28 cellular contexts compared by ENCODE assay signal in the genomic region with DNA sequence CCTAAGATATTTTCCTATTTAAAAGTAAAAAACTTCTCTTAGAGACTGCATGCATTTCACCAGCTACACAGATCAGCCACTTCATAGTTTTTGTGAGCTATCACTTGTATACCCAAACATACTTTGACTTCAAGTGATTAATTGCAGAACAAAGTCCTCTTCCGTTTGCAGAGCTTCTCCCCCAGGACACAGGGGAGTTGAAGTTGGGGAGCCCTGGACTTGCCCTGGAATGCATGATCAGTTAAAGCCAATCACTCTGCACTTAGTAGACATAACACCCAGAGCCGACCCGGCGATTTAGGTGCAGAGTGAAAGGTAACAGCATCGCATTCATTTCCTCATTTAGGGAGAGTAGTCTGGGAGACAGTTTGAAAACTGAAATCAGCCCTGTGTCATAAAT.
DNase-seq lines count a peak whose midpoint lies in the region; ATAC-seq, FAIRE-seq and TF ChIP-seq lines count a peak whose summit lies in the region.
"Had no signal": no experiment of that assay in that cellular context is flagged by ENCODE, and none has a peak within 500 bp of the region (broad histone marks: within the 10 kb centered on the region; RNA-seq: fewer than 3 reads in every experiment).

No MANE protein-coding gene starts in this region.

- H4K20me1 ChIP-seq in HepG2 (ENCODE audit: insufficient read depth, low read length) (no peaks in the 10 kb centered on the region), astrocyte (ENCODE audit: insufficient read depth, low read length) (no peaks in the 10 kb centered on the region), neural progenitor cell (ENCODE audit: low read depth) (no peaks in the 10 kb centered on the region)
- H4K20me1 ChIP-seq: BLaER1 had no signal

- peak; percentile 41 for DNase-seq in HepG2 (ENCODE audit: low spot score)
- DNase-seq in right lobe of liver: no peak
- DNase-seq in astrocyte (ENCODE audit: low read depth): no peak
- DNase-seq in neural progenitor cell (ENCODE audit: low spot score): no peak
- DNase-seq in left lung: no peak
- DNase-seq in cardiac septum (ENCODE audit: low spot score): no peak
- DNase-seq in NCI-H2107 treated with DMSO at 0.1 percent for 48 hours (lab: John Stamatoyannopoulos, UW; ENCODE audit: unreplicated experiment): no peak
- DNase-seq: AML-193; C1 segment of cervical spinal cord; CD4-positive, alpha-beta memory T cell; CD4-positive, CD25-positive, alpha-beta regulatory T cell; CD8-positive, alpha-beta memory T cell; COR-L47; DMS 273 treated with DMSO at 0.1 percent for 48 hours; DMS153; DMS53; DMS79; DND-41; EL; GDM1 had no signal

- H3K36me3 Mint-ChIP-seq in astrocyte (ENCODE audit: low read depth, unreplicated experiment) (peaks cover 3% of the 10 kb centered on the region), neural progenitor cell (no peaks in the 10 kb centered on the region)
- H3K36me3 Mint-ChIP-seq: CD14-positive monocyte; CD4-positive, alpha-beta memory T cell; CD4-positive, CD25-positive, alpha-beta regulatory T cell had no signal

- H3K27me3 Mint-ChIP-seq in astrocyte (ENCODE audit: low read depth, unreplicated experiment) (no peaks in the 10 kb centered on the region), neural progenitor cell (ENCODE audit: insufficient read depth, low read depth) (no peaks in the 10 kb centered on the region)

- H2AFZ ChIP-seq in HepG2 (ENCODE audit: low read length) (no peak overlapping the region), astrocyte (ENCODE audit: low read depth, low read length) (no peak overlapping the region), neural progenitor cell (replicated peaks) (peak overlapping the region; percentile 78)

- FAIRE-seq in HepG2 (lab: Jason Lieb, UNC): no peak
- FAIRE-seq in astrocyte (lab: Jason Lieb, UNC): no peak
- FAIRE-seq: A549, GM12878, GM12892, GM18507 had no signal

- H3K27ac Mint-ChIP-seq in astrocyte (ENCODE audit: unreplicated experiment) (peak overlapping the region; percentile 58), neural progenitor cell (no peak overlapping the region)
- H3K27ac Mint-ChIP-seq: B cell; CD14-positive monocyte; CD4-positive, alpha-beta memory T cell; CD4-positive, CD25-positive, alpha-beta regulatory T cell; CD8-positive, alpha-beta memory T cell had no signal

- H3K4me3 ChIP-seq in HepG2 (replicated peaks in 1 of 3; ENCODE audit: insufficient read depth in 1 of 3, low read depth in 2 of 3, low read length in 3 of 3) (peak overlapping the region in 1 of 3 experiments; percentile 8; a peak in 1 of 6 replicates), right lobe of liver (no peak overlapping the region), astrocyte (ENCODE audit: insufficient read depth, low read depth, low read length) (no peak overlapping the region), neural progenitor cell (no peak overlapping the region), left lung (no peak overlapping the region)
- H3K4me3 ChIP-seq: A549, BLaER1, GM12878 had no signal

- H3K4me1 ChIP-seq in HepG2 (ENCODE audit: insufficient read depth, low read length) (peaks cover 34% of the 10 kb centered on the region), right lobe of liver (no peaks in the 10 kb centered on the region), astrocyte (ENCODE audit: insufficient read depth, low read length) (peaks cover 13% of the 10 kb centered on the region), neural progenitor cell (peaks cover 4% of the 10 kb centered on the region), left lung (no peaks in the 10 kb centered on the region)

- H3K4me1 Mint-ChIP-seq in astrocyte (ENCODE audit: low read depth, unreplicated experiment) (peaks cover 30% of the 10 kb centered on the region), neural progenitor cell (peaks cover 3% of the 10 kb centered on the region)
- H3K4me1 Mint-ChIP-seq: B cell; CD14-positive monocyte; CD4-positive, alpha-beta memory T cell; CD4-positive, CD25-positive, alpha-beta regulatory T cell; CD8-positive, alpha-beta memory T cell had no signal

- H3K27ac ChIP-seq in HepG2 (ENCODE audit: extremely low read length, insufficient read depth, low read length) (no peak overlapping the region), right lobe of liver (no peak overlapping the region), astrocyte (ENCODE audit: low read depth, low read length) (no peak overlapping the region), neural progenitor cell (no peak overlapping the region), left lung (no peak overlapping the region)
- H3K27ac ChIP-seq: 22Rv1, A549, BLaER1 had no signal

- TF ChIP-seq EP300 in HepG2 (IDR thresholded peaks at IDR 0.05; ENCODE audit: low read depth in 2 of 2, low read length in 2 of 2): no peak
- TF ChIP-seq EP300 in HepG2 (CRISPR knock-in tag; IDR thresholded peaks at IDR 0.05; ENCODE audit: borderline replicate concordance): no peak

- H3K4me2 ChIP-seq in HepG2 (ENCODE audit: low read depth, low read length) (peak overlapping the region; percentile 32), astrocyte (ENCODE audit: low read length) (no peak overlapping the region), neural progenitor cell (no peak overlapping the region)
- H3K4me2 ChIP-seq: A549, BLaER1 had no signal

- H3K36me3 ChIP-seq in HepG2 (replicated peaks in 1 of 2; ENCODE audit: control insufficient read depth in 1 of 2, insufficient read depth in 2 of 2, low read length in 2 of 2) (no peaks in the 10 kb centered on the region), right lobe of liver (no peaks in the 10 kb centered on the region), astrocyte (ENCODE audit: insufficient read depth, low read length) (no peaks in the 10 kb centered on the region), neural progenitor cell (no peaks in the 10 kb centered on the region), left lung (no peaks in the 10 kb centered on the region)
- H3K36me3 ChIP-seq: BLaER1 had no signal

- no peak for TF ChIP-seq RAD21 in HepG2 (CRISPR knock-in tag; IDR thresholded peaks at IDR 0.05)

- no TSS peak for BruUV-seq in HepG2 (replicated peaks; lab: Mats Ljungman, UMichigan)

- intact Hi-C loops in HepG2 (cut with micrococcal nuclease; ENCODE audit: unreplicated experiment): no loop called here
- intact Hi-C loops in right lobe of liver (cut with DNase I): no loop called here
- intact Hi-C loops in left lung (cut with DNase I): no loop called here
- intact Hi-C loops in cardiac septum (cut with DNase I): no loop called here

- POLR2A ChIA-PET in HepG2 (lab: Yijun Ruan, JAX): no interaction called here

- no peak overlapping the region for H3K4me3 Mint-ChIP-seq in astrocyte (ENCODE audit: unreplicated experiment)
- H3K4me3 Mint-ChIP-seq in neural progenitor cell: no peak overlapping the region
- H3K4me3 Mint-ChIP-seq: B cell; CD14-positive monocyte; CD4-positive, alpha-beta memory T cell; CD8-positive, alpha-beta memory T cell had no signal

- no peaks in the 10 kb centered on the region for H3K79me2 ChIP-seq in HepG2 (ENCODE audit: insufficient read depth, low read length)
- no peaks in the 10 kb centered on the region for H3K79me2 ChIP-seq in astrocyte (ENCODE audit: insufficient read depth, low read length)
- no peaks in the 10 kb centered on the region for H3K79me2 ChIP-seq in neural progenitor cell (ENCODE audit: low read depth)

- H3K9me3 ChIP-seq in HepG2 (ENCODE audit: low read length) (no peaks in the 10 kb centered on the region), right lobe of liver (no peaks in the 10 kb centered on the region), astrocyte (ENCODE audit: insufficient read depth, low read depth, low read length) (no peaks in the 10 kb centered on the region), neural progenitor cell (ENCODE audit: low read depth) (no peaks in the 10 kb centered on the region), left lung (no peaks in the 10 kb centered on the region)
- H3K9me3 ChIP-seq: A549, BLaER1 had no signal

- TF ChIP-seq CTCF in HepG2 (CRISPR knock-in tag; IDR thresholded peaks at IDR 0.05) (no peak), right lobe of liver (IDR thresholded peaks at IDR 0.05) (no peak), astrocyte (IDR thresholded peaks at IDR 0.05; ENCODE audit: insufficient read depth, low read depth, low read length) (no peak), neural progenitor cell (IDR thresholded peaks at IDR 0.05) (no peak), left lung (IDR thresholded peaks at IDR 0.05) (no peak)

- H3F3A ChIP-seq in neural progenitor cell (ENCODE audit: low read depth): no peaks in the 10 kb centered on the region

- in situ Hi-C loops in HepG2 (cut with HindIII; ENCODE audit: extremely low pct_ligation_motif_present, low pct_unique_long_range_greater_than_20kb): no loop called here

- H3K27me3 ChIP-seq in HepG2 (ENCODE audit: control insufficient read depth in 1 of 2, insufficient read depth in 2 of 2, low read length in 2 of 2) (no peaks in the 10 kb centered on the region), right lobe of liver (no peaks in the 10 kb centered on the region), astrocyte (ENCODE audit: insufficient read depth, low read length) (no peaks in the 10 kb centered on the region), neural progenitor cell (no peaks in the 10 kb centered on the region), left lung (no peaks in the 10 kb centered on the region)
- H3K27me3 ChIP-seq: BLaER1 had no signal

- H3K9ac ChIP-seq in HepG2 (ENCODE audit: insufficient read depth, low read depth, low read length) (no peak overlapping the region), astrocyte (ENCODE audit: low read length) (no peak overlapping the region), neural progenitor cell (no peak overlapping the region)
- H3K9ac ChIP-seq: BLaER1 had no signal

- TF ChIP-seq POLR2A in HepG2 (IDR thresholded peaks at IDR 0.05; ENCODE audit: insufficient read depth in 1 of 2, low read depth in 2 of 2, low read length in 2 of 2) (no peak), right lobe of liver (IDR thresholded peaks at IDR 0.05) (no peak)

- ATAC-seq in HepG2 (peak; percentile 68), right lobe of liver (no peak), left lung (no peak)
- ATAC-seq: A549, GM12878 had no signal

- H3K9me3 Mint-ChIP-seq in astrocyte (ENCODE audit: unreplicated experiment) (no peaks in the 10 kb centered on the region), neural progenitor cell (no peaks in the 10 kb centered on the region)
- H3K9me3 Mint-ChIP-seq: CD4-positive, CD25-positive, alpha-beta regulatory T cell; CD8-positive, alpha-beta memory T cell had no signal

- WGBS in HepG2 (ENCODE audit: low lambda C conversion rate): 7% methylated on average over 5 of the region's 5 CpGs
- WGBS in right lobe of liver (ENCODE audit: insufficient coverage, low coverage, low lambda C conversion rate, missing lambda C conversion rate): 53% methylated on average over 5 of the region's 5 CpGs

- CTCF ChIA-PET in HepG2 (lab: Yijun Ruan, JAX; ENCODE audit: low intra/inter-chr PET ratio, low total read pairs): no interaction called here

TF ChIP-seq in HepG2, 621 proteins besides CTCF, POLR2A, EP300 and RAD21 (continues in another document):
- TF ChIP-seq TEAD3 (CRISPR knock-in tag; optimal IDR thresholded peaks at IDR 0.05; ENCODE audit: borderline replicate concordance) (peak; percentile 51), YEATS4 (CRISPR knock-in tag; IDR thresholded peaks at IDR 0.05; ENCODE audit: borderline replicate concordance) (no peak), HOXA5 (CRISPR knock-in tag; IDR thresholded peaks at IDR 0.05) (peak; percentile 64; the same call in 1 of the 2 replicates)
